ENCODE assay signal across 15 cellular contexts in genomic region chr12:106239241-106239950, GRCh38. TPM values are rescaled to one million over a fixed set of nuclear protein-coding genes. Genes with fewer than 3 reads are reported as not detected.
DNase-seq lines count a peak whose midpoint lies in the region; ATAC-seq and TF ChIP-seq lines count a peak whose summit lies in the region.
"Had no signal": no experiment of that assay in that cellular context is flagged by ENCODE, and none has a peak within 500 bp of the region (broad histone marks: within the 10 kb centered on the region; RNA-seq: fewer than 3 reads in every experiment).

No MANE protein-coding gene starts in this region.

- no peaks in the 10 kb centered on the region for H3K4me1 ChIP-seq in colonic mucosa
- peaks cover 28% of the 10 kb centered on the region for H3K4me1 ChIP-seq in GM23248 (ENCODE audit: insufficient read depth)

- H3K4me2 ChIP-seq in GM23248 (ENCODE audit: unreplicated experiment), result no peak overlapping the region

- H3K9me2 ChIP-seq in GM23248 (ENCODE audit: insufficient read depth), result no peaks in the 10 kb centered on the region

- no peak for DNase-seq in RWPE1 (ENCODE audit: low spot score)
- peak; percentile 12 for DNase-seq in colonic mucosa
- peak; percentile 55 for DNase-seq in islet precursor cell
- DNase-seq in progenitor cell of endocrine pancreas (ENCODE audit: low spot score, unreplicated experiment), result no peak
- DNase-seq in activated CD8-positive, alpha-beta memory T cell treated with anti-CD3 and anti-CD28 coated beads, Interleukin-2, amount 50 U/mL, for 4 hours, result no peak
- no peak for DNase-seq in GM23248
- DNase-seq: H9, Karpas-422, MG63, NCI-H1930, NCI-H446, PC-3 had no signal

- no peak overlapping the region for H3K4me3 Mint-ChIP-seq in progenitor cell of endocrine pancreas (ENCODE audit: low read depth)
- H3K4me3 Mint-ChIP-seq: CD14-positive monocyte, H9 had no signal

- H4K20me1 ChIP-seq in GM23248 (ENCODE audit: insufficient read depth), result peaks cover 8% of the 10 kb centered on the region; the same call in 1 of the 2 replicates

- peaks cover 73% of the 10 kb centered on the region for H3K79me2 ChIP-seq in GM23248 (ENCODE audit: insufficient read depth)

- in situ Hi-C loops in GM23248 (cut with MboI), result no loop called here

- WGBS in GM23248 (ENCODE audit: low coverage in 1 of 2, low lambda C conversion rate in 2 of 2, missing lambda C conversion rate in 2 of 2), 2 experiments, result 82 to 89% methylated on average over 33 to 37 of the region's 37 CpGs

- peak overlapping the region; percentile 84 for H3K27ac Mint-ChIP-seq in progenitor cell of endocrine pancreas
- H3K27ac Mint-ChIP-seq: H9 had no signal

- H3F3A ChIP-seq in GM23248 (ENCODE audit: insufficient read depth), result peaks cover 55% of the 10 kb centered on the region

- CTCF ChIA-PET in RWPE1 (lab: Yijun Ruan, JAX), result interaction anchor here (1.0 kb wide), 1 partner anchor 14 kb away, joined by 3 read pairs; no protein-coding TSS in a partner anchor

- intact Hi-C loops in colonic mucosa (cut with DNase I), result no loop called here

- TF ChIP-seq CTCF in RWPE1 (conservative IDR thresholded peaks at IDR 0.05; ENCODE audit: low read depth) (no peak), colonic mucosa (IDR thresholded peaks at IDR 0.05) (no peak), progenitor cell of endocrine pancreas (IDR thresholded peaks at IDR 0.05; ENCODE audit: unreplicated experiment) (no peak)

- H3K4me3 ChIP-seq in colonic mucosa (no peak overlapping the region), GM23248 (no peak overlapping the region)
- H3K4me3 ChIP-seq: MG63 had no signal

- peaks cover 4% of the 10 kb centered on the region for H3K4me1 Mint-ChIP-seq in progenitor cell of endocrine pancreas (ENCODE audit: low read depth)

- H3K27me3 ChIP-seq in colonic mucosa (no peaks in the 10 kb centered on the region), GM23248 (replicated peaks; ENCODE audit: insufficient read depth) (no peaks in the 10 kb centered on the region)
- H3K27me3 ChIP-seq: MG63 had no signal

- H3K36me3 Mint-ChIP-seq in progenitor cell of endocrine pancreas (ENCODE audit: insufficient read depth), result peaks cover 21% of the 10 kb centered on the region

- no peak overlapping the region for H3K9ac ChIP-seq in colonic mucosa (ENCODE audit: low read depth in 2 of 2, low read length in 2 of 2)
- H3K9ac ChIP-seq in GM23248, result no peak overlapping the region

- peak overlapping the region; percentile 6; the same call in 1 of the 2 replicates for H3K27ac ChIP-seq in RWPE1
- no peak overlapping the region for H3K27ac ChIP-seq in colonic mucosa
- H3K27ac ChIP-seq in GM23248, result no peak overlapping the region

- H2AFZ ChIP-seq in GM23248, result no peak overlapping the region

- H3K36me3 ChIP-seq in colonic mucosa (peaks cover 9% of the 10 kb centered on the region), GM23248 (ENCODE audit: low read depth) (peaks cover 64% of the 10 kb centered on the region)

- H3K9me3 ChIP-seq in colonic mucosa (no peaks in the 10 kb centered on the region), GM23248 (ENCODE audit: low read depth) (no peaks in the 10 kb centered on the region)
- H3K9me3 ChIP-seq: MG63 had no signal

- H3K9me3 Mint-ChIP-seq in progenitor cell of endocrine pancreas (ENCODE audit: low read depth), result no peaks in the 10 kb centered on the region
- H3K9me3 Mint-ChIP-seq: CD14-positive monocyte had no signal

- H3K27me3 Mint-ChIP-seq in progenitor cell of endocrine pancreas, result no peaks in the 10 kb centered on the region

- ATAC-seq in GM18498 (IDR thresholded peaks at IDR 0.05; ENCODE audit: unreplicated experiment) (no peak), HG03432 (IDR thresholded peaks at IDR 0.05; ENCODE audit: unreplicated experiment) (no peak)
- ATAC-seq: PC-3 had no signal

- POLR2A ChIA-PET in RWPE1 (lab: Yijun Ruan, JAX; ENCODE audit: low non-redundant PET), result no interaction called here

RNA-seq across cellular contexts. Expression of gene CKAP4, which starts 8.4 kb away (rescaled TPM):
- total RNA-seq in colonic mucosa, result 100 to 1,000 TPM in 1 of 2 donors, 10 to 100 TPM in 1; 91.0 to 148 TPM
- total RNA-seq in progenitor cell of endocrine pancreas, result 102 and 107 TPM in 2 replicates
- total RNA-seq in GM23248 (2014; rRNA removed; shearing (Covaris generic)), result 210 and 219 TPM in 2 replicates
- 318 and 335 TPM in 2 replicates for polyA plus RNA-seq in GM23248 (2016; fragmentation: Nextera tagmentation; extraction: Ambion mirVana)

Comparison
In these comparisons a context has a peak if more than half of its experiments do, and no peak if none do; other contexts are left out.
1. DNase-seq: peak in colonic mucosa (single experiment) and islet precursor cell (single experiment); none in RWPE1 (single experiment), progenitor cell of endocrine pancreas (single experiment), activated CD8-positive, alpha-beta memory T cell treated with anti-CD3 and anti-CD28 coated beads, Interleukin-2, amount 50 U/mL, for 4 hours (single experiment) and GM23248 (single experiment).